21 cellular contexts compared by ENCODE assay signal in genomic region chr13:28792992-28793391, GRCh38. TPM values are rescaled to one million over a fixed set of nuclear protein-coding genes. Genes with fewer than 3 reads are reported as not detected.
DNase-seq lines count a peak whose midpoint lies in the region; ATAC-seq and TF ChIP-seq lines count a peak whose summit lies in the region.
"Had no signal": no experiment of that assay in that cellular context is flagged by ENCODE, and none has a peak within 500 bp of the region (broad histone marks: within the 10 kb centered on the region; RNA-seq: fewer than 3 reads in every experiment).

No MANE protein-coding gene starts in this region.

- H4K5ac ChIP-seq in H9 (ENCODE audit: insufficient read length, low read depth, low read length), result no peak overlapping the region

- no peak overlapping the region for H2BK15ac ChIP-seq in H9 (ENCODE audit: low read depth, low read length)

- H2BK5ac ChIP-seq in H9 (ENCODE audit: insufficient read length, low read length), result no peak overlapping the region

- H3T11ph ChIP-seq in H9 (ENCODE audit: low read length), result no peak overlapping the region

- H3K79me2 ChIP-seq in H9 (ENCODE audit: insufficient read depth, low read length), result no peaks in the 10 kb centered on the region

- H3K27me3 ChIP-seq in right cardiac atrium (ENCODE audit: control insufficient read depth, insufficient read depth) (no peaks in the 10 kb centered on the region), aorta (ENCODE audit: control insufficient read depth in 1 of 2, insufficient read depth in 2 of 2, low read length in 1 of 2) (no peaks in the 10 kb centered on the region), H9 (ENCODE audit: insufficient read depth, low read length) (no peaks in the 10 kb centered on the region)
- H3K27me3 ChIP-seq: Peyer's patch, right lobe of liver had no signal

- H3K9ac ChIP-seq in H9 (ENCODE audit: extremely low read depth, insufficient read length, low read length), result no peak overlapping the region

- H3K9me3 Mint-ChIP-seq in H9, result no peaks in the 10 kb centered on the region
- H3K9me3 Mint-ChIP-seq: activated B cell treated with CpG ODN at 0.5 μM for 24 hours had no signal

- peaks cover 4 to 19% of the 10 kb centered on the region in 2 experiments for H3K4me1 Mint-ChIP-seq in H9
- H3K4me1 Mint-ChIP-seq: activated B cell treated with CpG ODN at 0.5 μM for 24 hours had no signal

- no peak overlapping the region for H3K4me2 ChIP-seq in H9 (ENCODE audit: insufficient read depth, insufficient read length, low read length)

- H3K36me3 ChIP-seq in aorta (ENCODE audit: control insufficient read depth in 1 of 2, insufficient read depth in 2 of 2, low read length in 1 of 2), result no peaks in the 10 kb centered on the region
- H3K36me3 ChIP-seq: Peyer's patch, right lobe of liver, tibial artery had no signal

- H3K27ac ChIP-seq in right cardiac atrium (ENCODE audit: low read length) (no peak overlapping the region), aorta (ENCODE audit: low read depth in 1 of 2, low read length in 2 of 2) (no peak overlapping the region), H9 (ENCODE audit: insufficient read length, low read depth, low read length) (no peak overlapping the region)
- H3K27ac ChIP-seq: body of pancreas, Peyer's patch, right lobe of liver, tibial artery had no signal

- H3K4me3 Mint-ChIP-seq in H9, result no peak overlapping the region
- H3K4me3 Mint-ChIP-seq: activated B cell treated with CpG ODN at 0.5 μM for 24 hours had no signal

- H2BK20ac ChIP-seq in H9 (ENCODE audit: low read depth, low read length, poor library complexity, severe bottlenecking), result no peak overlapping the region

- H3K36me3 Mint-ChIP-seq in H9 (ENCODE audit: insufficient read depth in 1 of 3, low read depth in 3 of 3), result no peaks in the 10 kb centered on the region; a peak in 1 of 7 replicates

- DNase-seq in right cardiac atrium (no peak), Right ventricle myocardium inferior (ENCODE audit: missing footprints) (no peak), RKO (ENCODE audit: low spot score) (peak; percentile 15), fibroblast of pulmonary artery (ENCODE audit: low read depth) (peak; percentile 76), aorta (no peak), DMS79 treated with DMSO at 0.1 percent for 48 hours (lab: John Stamatoyannopoulos, UW) (no peak), H9 (no peak), HuH-7 (ENCODE audit: low spot score) (no peak)
- DNase-seq: activated B cell treated with CpG ODN at 0.5 μM for 24 hours; Calu3; effector CD4-positive, alpha-beta T cell; GOT3; NCI-H1436; NCI-H524; Peyer's patch; right lobe of liver; stimulated activated CD4-positive, alpha-beta T cell treated with anti-CD3 and anti-CD28 coated beads, Interleukin-2, amount 100 ng/mL, for 48 hours; tibial artery had no signal

- intact Hi-C loops in right cardiac atrium (cut with DNase I), result loop anchor here in 2 of 4 donors (10.0 kb wide), 1 partner anchor 468 kb away; no protein-coding TSS in a partner anchor
- intact Hi-C loops in Right ventricle myocardium inferior (cut with DNase I), result no loop called here
- intact Hi-C loops in aorta (cut with DNase I), result loop anchor here (2.0 to 10.0 kb wide), 6 partner anchors 40 to 468 kb away; partner anchors contain the start of genes POMP (in 1 of the 2) and SLC46A3 (in 1 of the 2)

- ATAC-seq in right cardiac atrium (peak; percentile 33 to 64), Right ventricle myocardium inferior (no peak), aorta (ENCODE audit: low FRiP score) (peak; percentile 70)
- ATAC-seq: body of pancreas, right lobe of liver had no signal

- H4K91ac ChIP-seq in H9 (ENCODE audit: insufficient read length, low read depth, low read length), result no peak overlapping the region

- no peak overlapping the region for H4K8ac ChIP-seq in H9 (replicated peaks; ENCODE audit: insufficient read length, low read depth, low read length)

- peaks cover 9% of the 10 kb centered on the region for H3K27me3 Mint-ChIP-seq in H9 (ENCODE audit: low read depth)

- H3K4me3 ChIP-seq in right cardiac atrium (ENCODE audit: low read length) (no peak overlapping the region), fibroblast of pulmonary artery (replicated peaks; ENCODE audit: low read depth, low read length) (no peak overlapping the region), aorta (ENCODE audit: low read length in 2 of 2) (no peak overlapping the region)
- H3K4me3 ChIP-seq: body of pancreas, Peyer's patch, right lobe of liver, tibial artery had no signal

- H4K20me1 ChIP-seq in H9 (ENCODE audit: control insufficient read depth, insufficient read depth, insufficient read length), result no peaks in the 10 kb centered on the region

- no peak overlapping the region for H3K56ac ChIP-seq in H9 (ENCODE audit: insufficient read length, low read depth, low read length)

- H3K23me2 ChIP-seq in H9 (ENCODE audit: insufficient read length, low read depth, low read length, poor library complexity, severe bottlenecking), result peaks cover 3% of the 10 kb centered on the region

- no peak overlapping the region for H3K18ac ChIP-seq in H9 (ENCODE audit: insufficient read length, low read depth, low read length)

- H3K4me1 ChIP-seq in right cardiac atrium (ENCODE audit: control insufficient read depth, insufficient read depth, low read length) (no peaks in the 10 kb centered on the region), aorta (ENCODE audit: control insufficient read depth in 1 of 2, insufficient read depth in 2 of 2, low read length in 2 of 2) (no peaks in the 10 kb centered on the region), H9 (ENCODE audit: insufficient read depth, low read length) (peaks cover 2% of the 10 kb centered on the region; the same call in 1 of the 2 replicates)
- H3K4me1 ChIP-seq: tibial artery had no signal

- 42% methylated on average over 2 of the region's 2 CpGs for WGBS in right cardiac atrium
- WGBS in aorta, 2 donors, result 2% methylated on average over 2 of the region's 2 CpGs
- no CpG with 5 or more reads among the region's 2 CpGs for WGBS in H9 (ENCODE audit: extremely low coverage, insufficient read length, low lambda C conversion rate)

- no peaks in the 10 kb centered on the region for H3K9me3 ChIP-seq in right cardiac atrium (ENCODE audit: control insufficient read depth, low read length)
- no peaks in the 10 kb centered on the region for H3K9me3 ChIP-seq in aorta (ENCODE audit: control insufficient read depth, low read length)
- H3K9me3 ChIP-seq in H9 (ENCODE audit: control insufficient read depth, low read depth, low read length), result no peaks in the 10 kb centered on the region
- H3K9me3 ChIP-seq: body of pancreas, Peyer's patch, right lobe of liver, tibial artery had no signal

- no peak overlapping the region for H3K14ac ChIP-seq in H9 (ENCODE audit: insufficient read depth, low read length)

- no peak overlapping the region for H3K23ac ChIP-seq in H9 (ENCODE audit: insufficient read length, low read depth, low read length)

- no peak overlapping the region for H2AFZ ChIP-seq in H9 (ENCODE audit: low read length)

- H2BK12ac ChIP-seq in H9 (ENCODE audit: insufficient read length, low read depth, low read length), result no peak overlapping the region

- no peak overlapping the region for H3K4ac ChIP-seq in H9 (ENCODE audit: low read depth, low read length)

- no peak overlapping the region for H2AK5ac ChIP-seq in H9 (ENCODE audit: insufficient read length, low read length)

- TF ChIP-seq CTCF in fibroblast of pulmonary artery (IDR thresholded peaks at IDR 0.05; ENCODE audit: low read length, missing control alignments), result no peak
- no peak for TF ChIP-seq CTCF in H9 (conservative IDR thresholded peaks at IDR 0.05)

- H2BK120ac ChIP-seq in H9 (ENCODE audit: low read depth, low read length, poor library complexity, severe bottlenecking), result no peak overlapping the region

- H3K27ac Mint-ChIP-seq in H9, result no peak overlapping the region
- H3K27ac Mint-ChIP-seq: activated B cell treated with CpG ODN at 0.5 μM for 24 hours had no signal

- H3K79me1 ChIP-seq in H9 (ENCODE audit: insufficient read depth, low read depth, low read length, poor library complexity, severe bottlenecking), result no peaks in the 10 kb centered on the region

RNA-seq across cellular contexts. Expression of gene MTUS2, which starts 27.1 kb away (rescaled TPM):
- total RNA-seq in right cardiac atrium (100 to 1,000 TPM in 1 of 4 donors, 10 to 100 TPM in 3; 25.9 to 139 (median 86.7) TPM), Right ventricle myocardium inferior (106 TPM), aorta (10 to 100 TPM in 1 of 2 donors, 1 to 10 TPM in 1; 5.1 to 12.1 TPM), H9 (2021) (0.35 and 0.42 TPM in 2 replicates)
- polyA plus RNA-seq in right cardiac atrium (40.2 TPM), aorta (10 to 100 TPM in 1 of 2 donors, 1 to 10 TPM in 1; 3.5 to 12.1 TPM)
- total RNA-seq: activated B cell treated with CpG ODN at 0.5 μM for 24 hours; Calu3; mesenteric fat pad; T-helper 1 cell treated with Interleukin-12 subunit alpha and Interleukin-12 subunit beta and Interleukin-4 antibody, amounts not matched to agents 30 ng/mL and 1 ng/mL, for 36 hours had no signal

Comparison
In these comparisons a context has a peak if more than half of its experiments do, and no peak if none do; other contexts are left out.
1. DNase-seq: peak in RKO (single experiment) and fibroblast of pulmonary artery (single experiment); none in right cardiac atrium (0 of 3), Right ventricle myocardium inferior (single experiment), aorta (0 of 2), DMS79 treated with DMSO at 0.1 percent for 48 hours (single experiment), H9 (single experiment) and HuH-7 (single experiment).